In the genomic region with DNA sequence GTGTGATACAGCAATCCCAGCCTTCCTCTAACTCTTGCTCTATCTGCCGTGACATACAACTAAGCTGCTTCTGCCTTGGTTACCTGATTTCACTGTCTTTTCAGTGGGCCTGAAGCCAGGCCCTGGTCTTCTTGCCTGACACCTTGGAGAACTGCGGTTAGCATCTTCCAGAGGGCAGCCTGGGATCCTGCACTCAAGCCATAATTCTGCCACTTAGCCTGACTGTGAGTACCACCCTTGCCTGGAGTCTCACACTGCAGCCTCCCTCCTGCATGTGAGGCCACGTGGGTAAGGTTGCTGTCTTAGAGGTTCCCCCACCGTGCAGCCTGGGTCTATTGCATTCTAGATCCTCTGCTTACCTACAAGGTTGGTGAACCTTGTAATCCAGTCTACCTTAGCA, we compare ENCODE assay signal across 1 cellular context.
TF ChIP-seq lines count a peak whose summit lies in the region.

No MANE protein-coding gene starts in this region.

TF ChIP-seq in SK-N-SH, 30 proteins besides CTCF, POLR2A, EP300 and RAD21 (continued from another document):
- TF ChIP-seq, protein P1, sequence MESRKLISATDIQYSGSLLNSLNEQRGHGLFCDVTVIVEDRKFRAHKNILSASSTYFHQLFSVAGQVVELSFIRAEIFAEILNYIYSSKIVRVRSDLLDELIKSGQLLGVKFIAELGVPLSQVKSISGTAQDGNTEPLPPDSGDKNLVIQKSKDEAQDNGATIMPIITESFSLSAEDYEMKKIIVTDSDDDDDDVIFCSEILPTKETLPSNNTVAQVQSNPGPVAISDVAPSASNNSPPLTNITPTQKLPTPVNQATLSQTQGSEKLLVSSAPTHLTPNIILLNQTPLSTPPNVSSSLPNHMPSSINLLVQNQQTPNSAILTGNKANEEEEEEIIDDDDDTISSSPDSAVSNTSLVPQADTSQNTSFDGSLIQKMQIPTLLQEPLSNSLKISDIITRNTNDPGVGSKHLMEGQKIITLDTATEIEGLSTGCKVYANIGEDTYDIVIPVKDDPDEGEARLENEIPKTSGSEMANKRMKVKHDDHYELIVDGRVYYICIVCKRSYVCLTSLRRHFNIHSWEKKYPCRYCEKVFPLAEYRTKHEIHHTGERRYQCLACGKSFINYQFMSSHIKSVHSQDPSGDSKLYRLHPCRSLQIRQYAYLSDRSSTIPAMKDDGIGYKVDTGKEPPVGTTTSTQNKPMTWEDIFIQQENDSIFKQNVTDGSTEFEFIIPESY (IDR thresholded peaks at IDR 0.05; ENCODE audit: borderline replicate concordance, low read depth) = no peak
- TF ChIP-seq GATA2 (CRISPR knock-in tag; IDR thresholded peaks at IDR 0.05) = no peak
- TF ChIP-seq, protein P2, sequence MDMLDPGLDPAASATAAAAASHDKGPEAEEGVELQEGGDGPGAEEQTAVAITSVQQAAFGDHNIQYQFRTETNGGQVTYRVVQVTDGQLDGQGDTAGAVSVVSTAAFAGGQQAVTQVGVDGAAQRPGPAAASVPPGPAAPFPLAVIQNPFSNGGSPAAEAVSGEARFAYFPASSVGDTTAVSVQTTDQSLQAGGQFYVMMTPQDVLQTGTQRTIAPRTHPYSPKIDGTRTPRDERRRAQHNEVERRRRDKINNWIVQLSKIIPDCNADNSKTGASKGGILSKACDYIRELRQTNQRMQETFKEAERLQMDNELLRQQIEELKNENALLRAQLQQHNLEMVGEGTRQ (IDR thresholded peaks at IDR 0.05; ENCODE audit: borderline replicate concordance, low read depth, low read length) = no peak
- no peak for TF ChIP-seq POLR2AphosphoS5 (IDR thresholded peaks at IDR 0.05; ENCODE audit: low read depth, low read length)
- TF ChIP-seq FOXJ3 (CRISPR knock-in tag; IDR thresholded peaks at IDR 0.05) = no peak
- no peak for TF ChIP-seq SIN3A (IDR thresholded peaks at IDR 0.05; ENCODE audit: borderline replicate concordance, low read depth, low read length)
- TF ChIP-seq RFX5 (IDR thresholded peaks at IDR 0.05; ENCODE audit: low read length) = no peak
- TF ChIP-seq CHD2 (IDR thresholded peaks at IDR 0.05; ENCODE audit: low read length, partially characterized antibody) = no peak
- TF ChIP-seq EZH2phosphoT487 (IDR thresholded peaks at IDR 0.05; ENCODE audit: borderline replicate concordance, low read depth) = no peak
- no peak for TF ChIP-seq FOXM1 (IDR thresholded peaks at IDR 0.05; ENCODE audit: low read depth)
- TF ChIP-seq, protein P3, sequence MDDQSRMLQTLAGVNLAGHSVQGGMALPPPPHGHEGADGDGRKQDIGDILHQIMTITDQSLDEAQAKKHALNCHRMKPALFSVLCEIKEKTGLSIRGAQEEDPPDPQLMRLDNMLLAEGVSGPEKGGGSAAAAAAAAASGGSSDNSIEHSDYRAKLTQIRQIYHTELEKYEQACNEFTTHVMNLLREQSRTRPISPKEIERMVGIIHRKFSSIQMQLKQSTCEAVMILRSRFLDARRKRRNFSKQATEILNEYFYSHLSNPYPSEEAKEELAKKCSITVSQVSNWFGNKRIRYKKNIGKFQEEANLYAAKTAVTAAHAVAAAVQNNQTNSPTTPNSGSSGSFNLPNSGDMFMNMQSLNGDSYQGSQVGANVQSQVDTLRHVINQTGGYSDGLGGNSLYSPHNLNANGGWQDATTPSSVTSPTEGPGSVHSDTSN (IDR thresholded peaks at IDR 0.05) = no peak
- TF ChIP-seq TCF12 (IDR thresholded peaks at IDR 0.05) = no peak
- TF ChIP-seq MXI1 (IDR thresholded peaks at IDR 0.05; ENCODE audit: low read depth, low read length) = no peak
- TF ChIP-seq, protein P4, sequence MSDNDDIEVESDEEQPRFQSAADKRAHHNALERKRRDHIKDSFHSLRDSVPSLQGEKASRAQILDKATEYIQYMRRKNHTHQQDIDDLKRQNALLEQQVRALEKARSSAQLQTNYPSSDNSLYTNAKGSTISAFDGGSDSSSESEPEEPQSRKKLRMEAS (IDR thresholded peaks at IDR 0.05; ENCODE audit: low read depth) = no peak
- TF ChIP-seq TEAD4 (IDR thresholded peaks at IDR 0.05; ENCODE audit: borderline replicate concordance, insufficient read depth) = no peak
